In genomic region chr6:14729186-14729871, GRCh38 we compare ENCODE assay signal across 8 cellular contexts.
DNase-seq lines count a peak whose midpoint lies in the region; ATAC-seq lines count a peak whose summit lies in the region.

No MANE protein-coding gene starts in this region.

- peaks cover 2% of the 10 kb centered on the region for H3K36me3 Mint-ChIP-seq in activated T-cell treated with anti-CD3 and anti-CD28 coated beads, Interleukin-2, amount 50 U/mL, for 4 hours (ENCODE audit: insufficient read depth)
- H3K36me3 Mint-ChIP-seq in activated CD4-positive, alpha-beta memory T cell treated with anti-CD3 and anti-CD28 coated beads for 36 hours, result peaks cover 14% of the 10 kb centered on the region
- H3K36me3 Mint-ChIP-seq in stimulated activated naive CD8-positive, alpha-beta T cell treated with anti-CD3 and anti-CD28 coated beads, Interleukin-15, Interleukin-2, amounts not matched to agents 100 ng/mL and 50 ng/mL, for 24 hours (ENCODE audit: low read depth), result peaks cover 16% of the 10 kb centered on the region
- H3K36me3 Mint-ChIP-seq in immature natural killer cell, result peaks cover 0 to 6% (median 0%) of the 10 kb centered on the region in 3 donors

- H3K4me3 Mint-ChIP-seq in activated T-cell treated with anti-CD3 and anti-CD28 coated beads, Interleukin-2, amount 50 U/mL, for 4 hours, result peak overlapping the region; percentile 37
- peak overlapping the region; percentile 66 for H3K4me3 Mint-ChIP-seq in activated CD4-positive, alpha-beta memory T cell treated with anti-CD3 and anti-CD28 coated beads for 36 hours
- H3K4me3 Mint-ChIP-seq in stimulated activated naive CD8-positive, alpha-beta T cell treated with anti-CD3 and anti-CD28 coated beads, Interleukin-15, Interleukin-2, amounts not matched to agents 100 ng/mL and 50 ng/mL, for 24 hours, result peak overlapping the region; percentile 32
- H3K4me3 Mint-ChIP-seq in immature natural killer cell, result no peak overlapping the region

- CTCF ChIA-PET in activated CD4-positive, alpha-beta memory T cell treated with anti-CD3 and anti-CD28 coated beads for 36 hours (lab: Charles Lee), result interaction anchor here (2.1 to 5.6 kb wide), 2 partner anchors 18 to 518 kb away, joined by 4 to 45 read pairs; no protein-coding TSS in a partner anchor

- peaks cover 4% of the 10 kb centered on the region for H3K9me3 Mint-ChIP-seq in activated T-cell treated with anti-CD3 and anti-CD28 coated beads, Interleukin-2, amount 50 U/mL, for 4 hours
- H3K9me3 Mint-ChIP-seq in activated CD4-positive, alpha-beta memory T cell treated with anti-CD3 and anti-CD28 coated beads for 36 hours, result no peaks in the 10 kb centered on the region
- H3K9me3 Mint-ChIP-seq in stimulated activated naive CD8-positive, alpha-beta T cell treated with anti-CD3 and anti-CD28 coated beads, Interleukin-15, Interleukin-2, amounts not matched to agents 100 ng/mL and 50 ng/mL, for 24 hours, result peaks cover 7% of the 10 kb centered on the region
- peaks cover 0 to 6% (median 2%) of the 10 kb centered on the region in 6 donors for H3K9me3 Mint-ChIP-seq in immature natural killer cell

- POLR2A ChIA-PET in activated CD4-positive, alpha-beta memory T cell treated with anti-CD3 and anti-CD28 coated beads for 36 hours (lab: Charles Lee), result interaction anchor here (0.8 to 11.4 kb wide), 10 partner anchors 11 to 146 kb away, joined by 3 to 125 read pairs (median 4); no protein-coding TSS in a partner anchor

- no peak for DNase-seq in activated T-cell treated with anti-CD3 and anti-CD28 coated beads, Interleukin-2, amount 50 U/mL, for 4 hours
- DNase-seq in activated T-cell treated with anti-CD3 and anti-CD28 coated beads for 4 hours, result no peak
- DNase-seq in activated CD4-positive, alpha-beta memory T cell treated with anti-CD3 and anti-CD28 coated beads for 36 hours, result no peak
- no peak for DNase-seq in immature natural killer cell
- no peak for DNase-seq in dedifferentiated amniotic fluid mesenchymal stem cell (ENCODE audit: extremely low spot score)

- intact Hi-C loops in activated CD4-positive, alpha-beta memory T cell treated with anti-CD3 and anti-CD28 coated beads for 36 hours (cut with micrococcal nuclease), result no loop called here

- no peak for ATAC-seq in activated T-cell treated with anti-CD3 and anti-CD28 coated beads, Interleukin-2, amount 50 U/mL, for 4 hours
- ATAC-seq in HG03565 (IDR thresholded peaks at IDR 0.05; ENCODE audit: unreplicated experiment) (peak; percentile 53), HG03457 (IDR thresholded peaks at IDR 0.05; ENCODE audit: unreplicated experiment) (no peak)

- no peaks in the 10 kb centered on the region for H3K27me3 Mint-ChIP-seq in activated T-cell treated with anti-CD3 and anti-CD28 coated beads, Interleukin-2, amount 50 U/mL, for 4 hours (ENCODE audit: low read depth)
- H3K27me3 Mint-ChIP-seq in activated CD4-positive, alpha-beta memory T cell treated with anti-CD3 and anti-CD28 coated beads for 36 hours, result no peaks in the 10 kb centered on the region
- H3K27me3 Mint-ChIP-seq in stimulated activated naive CD8-positive, alpha-beta T cell treated with anti-CD3 and anti-CD28 coated beads, Interleukin-15, Interleukin-2, amounts not matched to agents 100 ng/mL and 50 ng/mL, for 24 hours, result no peaks in the 10 kb centered on the region
- peaks cover 3 to 9% (median 6%) of the 10 kb centered on the region in 3 donors for H3K27me3 Mint-ChIP-seq in immature natural killer cell (ENCODE audit: low read depth in 3 of 3)

- peaks cover 74% of the 10 kb centered on the region for H3K4me1 Mint-ChIP-seq in activated T-cell treated with anti-CD3 and anti-CD28 coated beads, Interleukin-2, amount 50 U/mL, for 4 hours (ENCODE audit: low read depth)
- H3K4me1 Mint-ChIP-seq in activated CD4-positive, alpha-beta memory T cell treated with anti-CD3 and anti-CD28 coated beads for 36 hours (ENCODE audit: low read depth), result peaks cover 87% of the 10 kb centered on the region
- peaks cover 81% of the 10 kb centered on the region for H3K4me1 Mint-ChIP-seq in stimulated activated naive CD8-positive, alpha-beta T cell treated with anti-CD3 and anti-CD28 coated beads, Interleukin-15, Interleukin-2, amounts not matched to agents 100 ng/mL and 50 ng/mL, for 24 hours (ENCODE audit: low read depth)
- peaks cover 56 to 75% of the 10 kb centered on the region in 2 donors for H3K4me1 Mint-ChIP-seq in immature natural killer cell

- H3K27ac Mint-ChIP-seq in activated CD4-positive, alpha-beta memory T cell treated with anti-CD3 and anti-CD28 coated beads for 36 hours, result peak overlapping the region; percentile 100
- H3K27ac Mint-ChIP-seq in stimulated activated naive CD8-positive, alpha-beta T cell treated with anti-CD3 and anti-CD28 coated beads, Interleukin-15, Interleukin-2, amounts not matched to agents 100 ng/mL and 50 ng/mL, for 24 hours, result peak overlapping the region; percentile 100
- H3K27ac Mint-ChIP-seq in immature natural killer cell, result peak overlapping the region in 3 of 6 donors; percentile 39 to 76 (median 64)

Comparison
In these comparisons a context has a peak if more than half of its experiments do, and no peak if none do; other contexts are left out.
1. H3K4me3 Mint-ChIP-seq: peak in activated T-cell treated with anti-CD3 and anti-CD28 coated beads, Interleukin-2, amount 50 U/mL, for 4 hours (single experiment), activated CD4-positive, alpha-beta memory T cell treated with anti-CD3 and anti-CD28 coated beads for 36 hours (single experiment) and stimulated activated naive CD8-positive, alpha-beta T cell treated with anti-CD3 and anti-CD28 coated beads, Interleukin-15, Interleukin-2, amounts not matched to agents 100 ng/mL and 50 ng/mL, for 24 hours (single experiment); none in immature natural killer cell (0 of 5).